In the genomic region with DNA sequence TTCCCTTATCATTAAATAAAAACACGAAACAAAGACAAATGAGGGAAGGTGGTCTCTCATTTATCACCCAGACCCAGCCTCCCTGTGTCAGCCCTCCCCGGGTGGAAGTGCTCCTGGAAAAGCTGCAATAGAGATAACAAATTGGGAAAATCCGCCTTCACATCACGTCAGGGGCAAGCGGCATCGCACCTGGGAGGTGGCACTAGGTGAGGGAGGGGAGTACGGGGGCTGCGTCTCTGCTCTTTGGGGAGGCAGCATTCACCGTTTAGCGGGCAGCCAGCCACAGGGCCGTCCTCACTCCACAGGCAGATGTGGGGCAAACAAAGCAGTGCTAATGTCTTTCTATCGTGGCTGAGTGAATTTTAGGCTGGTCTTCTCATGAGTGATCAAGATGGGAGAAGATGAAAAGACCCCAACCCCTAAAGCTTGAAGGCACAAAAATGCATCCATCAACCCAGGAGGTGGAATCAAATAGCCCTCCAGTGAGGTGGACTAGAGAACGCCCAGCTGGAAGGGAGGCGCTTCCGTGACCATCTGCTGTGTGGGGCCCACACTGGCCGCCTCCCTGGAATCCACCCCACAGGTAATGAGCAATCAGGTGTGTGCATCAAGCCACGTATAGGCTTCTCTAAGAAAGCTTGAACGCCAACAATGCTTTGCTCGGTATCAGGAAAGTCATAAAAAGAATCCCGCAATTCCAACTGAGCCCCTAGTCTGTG, we compare ENCODE assay signal across 21 cellular contexts.
"Had no signal": no experiment of that assay in that cellular context is flagged by ENCODE, and none has a peak within 500 bp of the region (broad histone marks: within the 10 kb centered on the region; RNA-seq: fewer than 3 reads in every experiment).

No MANE protein-coding gene starts in this region.

- H3K36me3 Mint-ChIP-seq: naive B cell had no signal

- H3K27ac ChIP-seq: breast epithelium, gastrocnemius medialis, heart left ventricle, spleen, uterus, VCaP had no signal

- ATAC-seq: activated CD8-positive, alpha-beta T cell treated with anti-CD3 and anti-CD28 coated beads, Interleukin-2, amount 10 ng/mL, durations not matched to agents 7 days and 5 days; activated naive CD8-positive, alpha-beta T cell treated with anti-CD3 and anti-CD28 coated beads, Interleukin-2, amount 50 U/mL, for 24 hours; gastrocnemius medialis; heart left ventricle; left colon; SK-N-SH treated with all-trans-retinoic acid at 6 μM for 48 hours had no signal

- H3K9me3 ChIP-seq: breast epithelium, gastrocnemius medialis, heart left ventricle, spleen, uterus had no signal

- H3K4me1 Mint-ChIP-seq: activated naive CD8-positive, alpha-beta T cell treated with anti-CD3 and anti-CD28 coated beads, Interleukin-2, amount 50 U/mL, for 24 hours; naive B cell had no signal

- H3K9me3 Mint-ChIP-seq: activated naive CD8-positive, alpha-beta T cell treated with anti-CD3 and anti-CD28 coated beads, Interleukin-2, amount 50 U/mL, for 24 hours; naive B cell had no signal

- H3K4me3 ChIP-seq: breast epithelium, gastrocnemius medialis, heart left ventricle, spleen, uterus had no signal

- H3K27ac Mint-ChIP-seq: activated CD8-positive, alpha-beta T cell treated with anti-CD3 and anti-CD28 coated beads, Interleukin-2, amount 10 ng/mL, durations not matched to agents 7 days and 5 days; activated naive CD8-positive, alpha-beta T cell treated with anti-CD3 and anti-CD28 coated beads, Interleukin-2, amount 50 U/mL, for 24 hours had no signal

- DNase-seq: activated CD4-positive, alpha-beta T cell treated with anti-CD3 and anti-CD28 coated beads for 48 hours; activated CD8-positive, alpha-beta memory T cell treated with anti-CD3 and anti-CD28 coated beads, Interleukin-2, amount 50 U/mL, for 4 hours; activated CD8-positive, alpha-beta T cell treated with anti-CD3 and anti-CD28 coated beads, Interleukin-2, amount 10 ng/mL, durations not matched to agents 7 days and 5 days; activated naive CD4-positive, alpha-beta T cell; activated naive CD8-positive, alpha-beta T cell treated with anti-CD3 and anti-CD28 coated beads, Interleukin-2, amount 50 U/mL, for 24 hours; cerebellar nuclear complex; dermis blood vessel endothelial cell; erythroblast; mammary epithelial cell; naive B cell; right cardiac atrium; stimulated activated CD4-positive, alpha-beta T cell treated with anti-CD3 and anti-CD28 coated beads, Interleukin-1b, Interleukin-23, amount 100 ng/mL, for 48 hours; T-helper 1 cell had no signal

- H3K4me3 Mint-ChIP-seq: activated CD8-positive, alpha-beta T cell treated with anti-CD3 and anti-CD28 coated beads, Interleukin-2, amount 10 ng/mL, durations not matched to agents 7 days and 5 days; activated naive CD8-positive, alpha-beta T cell treated with anti-CD3 and anti-CD28 coated beads, Interleukin-2, amount 50 U/mL, for 24 hours; naive B cell had no signal

- H3K27me3 ChIP-seq: gastrocnemius medialis, uterus had no signal

- H3K4me1 ChIP-seq: breast epithelium, gastrocnemius medialis, spleen, uterus had no signal

- H3K36me3 ChIP-seq: breast epithelium, gastrocnemius medialis, heart left ventricle, spleen, uterus had no signal
